8 cellular contexts compared by ENCODE assay signal in genomic region chr20:51220293-51220706, GRCh38.
A peak's percentile ranks its signal among the peaks of the same experiment; 100 is the strongest.
DNase-seq lines count a peak whose midpoint lies in the region; FAIRE-seq and TF ChIP-seq lines count a peak whose summit lies in the region.

No MANE protein-coding gene starts in this region.

- no peaks in the 10 kb centered on the region for H3K79me2 ChIP-seq in neural cell (replicated peaks; ENCODE audit: insufficient read depth, low read length)

- TF ChIP-seq CTCF in neural cell (IDR thresholded peaks at IDR 0.05; ENCODE audit: poor library complexity, severe bottlenecking), result peak; percentile 46
- TF ChIP-seq CTCF in tibial artery (IDR thresholded peaks at IDR 0.05), result peak; percentile 51 to 76

- H3K9me2 ChIP-seq in neural cell (ENCODE audit: insufficient read depth, low read length), result no peaks in the 10 kb centered on the region

- FAIRE-seq in RCC 7860 (lab: Jason Lieb, UNC), result no peak

- no peak overlapping the region for H3K4me3 ChIP-seq in effector memory CD4-positive, alpha-beta T cell (ENCODE audit: insufficient read depth, low read depth, low read length, poor library complexity, severe bottlenecking)
- no peak overlapping the region for H3K4me3 ChIP-seq in neural cell (ENCODE audit: low read length)
- H3K4me3 ChIP-seq in tibial artery, result no peak overlapping the region

- intact Hi-C loops in tibial artery (cut with DNase I; ENCODE audit: low total_unique reads), result no loop called here

- H3K27ac ChIP-seq in effector memory CD4-positive, alpha-beta T cell (ENCODE audit: insufficient read depth, low read length, poor library complexity, severe bottlenecking), result no peak overlapping the region
- H3K27ac ChIP-seq in neural cell (ENCODE audit: low read length) (no peak overlapping the region), tibial artery (no peak overlapping the region)

- H4K20me1 ChIP-seq in neural cell (ENCODE audit: insufficient read depth), result no peaks in the 10 kb centered on the region

- H3K27me3 ChIP-seq in effector memory CD4-positive, alpha-beta T cell (replicated peaks; ENCODE audit: control insufficient read depth, insufficient read depth, low read length, poor library complexity, severe bottlenecking), result peaks cover 6% of the 10 kb centered on the region
- H3K27me3 ChIP-seq in neural cell (ENCODE audit: insufficient read depth, low read depth, low read length), result no peaks in the 10 kb centered on the region
- peaks cover 0 to 30% of the 10 kb centered on the region in 2 donors for H3K27me3 ChIP-seq in tibial artery

- DNase-seq in AG20443 (ENCODE audit: low spot score) (peak; percentile 86), HK-2 (ENCODE audit: unreplicated experiment) (peak; percentile 35), tibial artery (peak in 1 of 2 donors; percentile 22), DMS79 (lab: John Stamatoyannopoulos, UW) (no peak), RCC 7860 (ENCODE audit: low spot score) (no peak)
- peak; percentile 40 to 45 for DNase-seq in activated CD4-positive, alpha-beta T cell treated with anti-CD3 and anti-CD28 coated beads, Interleukin-2, amount 50 U/mL, for 24 hours (ENCODE audit: low read depth in 1 of 2, low spot score in 1 of 2)
- DNase-seq in effector memory CD4-positive, alpha-beta T cell, result peak in 2 of 3 donors; percentile 2 to 6

- no peak for TF ChIP-seq RAD21 in neural cell (conservative IDR thresholded peaks at IDR 0.05)

- H3K4me1 ChIP-seq in effector memory CD4-positive, alpha-beta T cell (ENCODE audit: control insufficient read depth, insufficient read depth, low read length, poor library complexity, severe bottlenecking), result peaks cover 5% of the 10 kb centered on the region
- H3K4me1 ChIP-seq in tibial artery, result no peaks in the 10 kb centered on the region

- no peak overlapping the region for H2AFZ ChIP-seq in neural cell (ENCODE audit: low read depth, low read length)

- no peak for TF ChIP-seq EP300 in neural cell (conservative IDR thresholded peaks at IDR 0.05; ENCODE audit: poor library complexity, severe bottlenecking)

- H3F3A ChIP-seq in neural cell (ENCODE audit: insufficient read depth, low read length, poor library complexity, severe bottlenecking), result peaks cover 4% of the 10 kb centered on the region

- H3K9me3 ChIP-seq in effector memory CD4-positive, alpha-beta T cell (ENCODE audit: control insufficient read depth, low read length), result no peaks in the 10 kb centered on the region
- peaks cover 6% of the 10 kb centered on the region for H3K9me3 ChIP-seq in neural cell (ENCODE audit: low read length)
- H3K9me3 ChIP-seq in tibial artery, result peaks cover 0 to 3% (median 0%) of the 10 kb centered on the region in 3 donors

- no peak overlapping the region for H3K4me2 ChIP-seq in neural cell (ENCODE audit: low read length)

- H3K9ac ChIP-seq in neural cell (ENCODE audit: low read length), result no peak overlapping the region

- no peaks in the 10 kb centered on the region for H3K36me3 ChIP-seq in effector memory CD4-positive, alpha-beta T cell (ENCODE audit: control insufficient read depth, insufficient read depth, low read length)
- H3K36me3 ChIP-seq in neural cell (ENCODE audit: insufficient read depth, low read length) (no peaks in the 10 kb centered on the region), tibial artery (no peaks in the 10 kb centered on the region)

TF ChIP-seq in neural cell, 6 proteins besides CTCF, POLR2A, EP300 and RAD21:
- TF ChIP-seq REST (IDR thresholded peaks at IDR 0.05; ENCODE audit: borderline replicate concordance), result no peak
- TF ChIP-seq EZH2 (IDR thresholded peaks at IDR 0.05; ENCODE audit: borderline replicate concordance, insufficient read depth, low read length, poor library complexity, severe bottlenecking), result no peak
- TF ChIP-seq POLR2AphosphoS5 (IDR thresholded peaks at IDR 0.05), result no peak
- no peak for TF ChIP-seq TAF1 (IDR thresholded peaks at IDR 0.05; ENCODE audit: low read depth)
- no peak for TF ChIP-seq SMC3 (conservative IDR thresholded peaks at IDR 0.05; ENCODE audit: poor library complexity)
- no peak for TF ChIP-seq MXI1 (conservative IDR thresholded peaks at IDR 0.05; ENCODE audit: poor library complexity, severe bottlenecking)
TF ChIP-seq in neural cell: peak in this region for 0.

Comparison
In these comparisons a context has a peak if more than half of its experiments do, and no peak if none do; other contexts are left out.
1. DNase-seq: peak in AG20443 (single experiment), HK-2 (single experiment), activated CD4-positive, alpha-beta T cell treated with anti-CD3 and anti-CD28 coated beads, Interleukin-2, amount 50 U/mL, for 24 hours (2 of 2) and effector memory CD4-positive, alpha-beta T cell (2 of 3); none in DMS79 (single experiment) and RCC 7860 (single experiment).